ENCODE assay signal across 16 cellular contexts in the genomic region with DNA sequence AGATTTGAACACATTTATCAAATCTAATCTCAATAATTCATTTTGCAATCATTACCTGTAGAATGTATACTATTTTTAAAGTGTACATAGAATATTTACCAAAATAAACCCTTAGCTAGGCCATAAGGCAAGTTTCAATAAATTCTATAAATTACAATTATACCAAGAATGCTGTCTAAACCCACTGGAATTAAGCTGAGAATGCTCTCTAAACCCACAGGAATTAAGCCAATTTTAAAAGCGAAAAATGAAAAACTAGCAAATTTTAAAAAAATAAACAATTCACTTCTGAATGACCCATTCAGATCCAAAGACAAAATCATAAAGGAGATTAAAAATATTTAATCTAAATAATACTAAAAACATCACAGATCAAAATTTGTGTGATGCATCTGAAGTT.
DNase-seq lines count a peak whose midpoint lies in the region; ATAC-seq and TF ChIP-seq lines count a peak whose summit lies in the region.
"Had no signal": no experiment of that assay in that cellular context is flagged by ENCODE, and none has a peak within 500 bp of the region (broad histone marks: within the 10 kb centered on the region; RNA-seq: fewer than 3 reads in every experiment).

No MANE protein-coding gene starts in this region.

- no peaks in the 10 kb centered on the region for H4K20me1 ChIP-seq in smooth muscle cell (ENCODE audit: low read depth)
- H4K20me1 ChIP-seq: BLaER1 had no signal

- no peak overlapping the region for H3K27ac ChIP-seq in smooth muscle cell (ENCODE audit: low read depth)
- H3K27ac ChIP-seq: 22Rv1, A549, BLaER1 had no signal

- H3F3A ChIP-seq in smooth muscle cell (ENCODE audit: low read depth), result no peaks in the 10 kb centered on the region

- DNase-seq in EH (ENCODE audit: low read depth), result peak; percentile 21
- DNase-seq in dedifferentiated amniotic fluid mesenchymal stem cell (ENCODE audit: extremely low spot score), result peak; percentile 51
- DNase-seq in hepatic stellate cell (ENCODE audit: low spot score), result peak; percentile 17
- no peak for DNase-seq in smooth muscle cell (lab: John Stamatoyannopoulos, UW; ENCODE audit: unreplicated experiment)
- DNase-seq: CD4-positive, alpha-beta memory T cell; DMS153; DMS79; GF-D8; H9 had no signal

- no peaks in the 10 kb centered on the region for H3K36me3 ChIP-seq in smooth muscle cell (ENCODE audit: low read depth)
- H3K36me3 ChIP-seq: BLaER1 had no signal

- no peak for TF ChIP-seq CTCF in smooth muscle cell (IDR thresholded peaks at IDR 0.05; ENCODE audit: borderline replicate concordance, insufficient read depth, poor library complexity, severe bottlenecking)

- H3K9ac ChIP-seq in smooth muscle cell (ENCODE audit: low read depth), result no peak overlapping the region
- H3K9ac ChIP-seq: BLaER1 had no signal

- H3K79me2 ChIP-seq in smooth muscle cell (ENCODE audit: low read depth), result no peaks in the 10 kb centered on the region

- H3K4me2 ChIP-seq in smooth muscle cell, result peak overlapping the region; percentile 20
- H3K4me2 ChIP-seq: A549, BLaER1 had no signal

- no peaks in the 10 kb centered on the region for H3K4me1 ChIP-seq in smooth muscle cell (ENCODE audit: low read depth)
- H3K4me1 ChIP-seq: A549, BLaER1 had no signal

- peaks cover 4% of the 10 kb centered on the region for H3K9me3 ChIP-seq in smooth muscle cell (replicated peaks; ENCODE audit: low read depth)

- ATAC-seq in activated CD4-positive, CD25-positive, alpha-beta regulatory T cell treated with anti-CD3 and anti-CD28 coated beads, Interleukin-2, amount 50 U/mL, for 24 hours, result no peak
- no peak for ATAC-seq in HG02840 (IDR thresholded peaks at IDR 0.05; ENCODE audit: low FRiP score, unreplicated experiment)
- ATAC-seq in GM21423 (IDR thresholded peaks at IDR 0.05; ENCODE audit: unreplicated experiment), result no peak
- ATAC-seq: A549, HepG2 had no signal

- H2AFZ ChIP-seq in smooth muscle cell (ENCODE audit: low read depth), result no peak overlapping the region

- no peak overlapping the region for H3K4me3 ChIP-seq in smooth muscle cell
- H3K4me3 ChIP-seq: A549, BLaER1 had no signal

- no peaks in the 10 kb centered on the region for H3K27me3 ChIP-seq in smooth muscle cell (ENCODE audit: low read depth)
- H3K27me3 ChIP-seq: BLaER1 had no signal

- WGBS in smooth muscle cell (ENCODE audit: low lambda C conversion rate), result 23% methylated on average over 1 of the region's 1 CpG
